ENCODE assay signal across 8 cellular contexts in the genomic region with DNA sequence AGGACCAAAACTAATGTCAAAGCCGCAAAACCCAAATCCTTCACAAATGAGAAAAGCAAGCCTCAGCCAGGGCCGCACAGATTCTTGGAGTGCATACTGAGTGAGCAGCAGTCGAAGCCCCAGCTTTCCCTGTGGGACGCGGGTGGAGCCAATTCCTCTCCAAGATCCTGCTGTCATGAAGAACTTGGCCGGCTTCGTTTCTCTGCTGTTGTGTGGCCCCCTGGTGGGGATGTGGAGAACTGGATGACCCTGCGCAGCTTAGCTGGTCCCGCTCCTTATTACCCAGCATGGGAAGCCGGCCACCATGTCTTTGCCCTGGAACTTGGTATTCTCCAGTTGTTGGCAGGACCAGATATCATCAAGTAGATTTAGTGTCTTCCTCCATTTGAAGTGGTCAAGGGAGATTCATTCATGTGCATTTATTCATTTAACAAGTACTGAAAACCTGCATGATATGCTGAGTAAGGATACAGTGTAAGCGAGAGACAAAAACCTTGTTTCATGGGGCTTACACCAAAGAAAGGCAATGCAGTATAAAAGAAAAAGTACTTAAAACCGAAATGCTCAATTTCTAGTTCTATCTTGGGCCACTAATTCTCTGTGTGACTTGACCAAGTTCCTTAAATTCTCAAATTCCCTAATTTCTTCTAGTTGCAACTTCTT. TPM values are rescaled to one million over a fixed set of nuclear protein-coding genes. Genes with fewer than 3 reads are reported as not detected.
DNase-seq lines count a peak whose midpoint lies in the region; ATAC-seq and TF ChIP-seq lines count a peak whose summit lies in the region.

No MANE protein-coding gene starts in this region.

- H3K27me3 Mint-ChIP-seq in T-helper 17 cell = no peaks in the 10 kb centered on the region

- no peaks in the 10 kb centered on the region for H3K79me2 ChIP-seq in DND-41 (ENCODE audit: insufficient read depth, low read length)

- in situ Hi-C loops in HAP-1 (cut with MboI; ENCODE audit: low sequenced_read_pairs) = loop anchor here (10.0 kb wide), 1 partner anchor 147 kb away; no protein-coding TSS in a partner anchor

- intact Hi-C loops in right cardiac atrium (cut with DNase I) = loop anchor here (2.0 to 10.0 kb wide), 4 partner anchors 134 to 149 kb away; no protein-coding TSS in a partner anchor
- intact Hi-C loops in sciatic nerve (cut with DNase I) = loop anchor here (5.0 kb wide), 1 partner anchor 149 kb away; no protein-coding TSS in a partner anchor

- H2AFZ ChIP-seq in DND-41 (ENCODE audit: low read depth, low read length) = no peak overlapping the region

- H3K27me3 ChIP-seq in DND-41 (ENCODE audit: insufficient read depth, low read length, poor library complexity) (no peaks in the 10 kb centered on the region), HAP-1 (ENCODE audit: low read depth) (peaks cover 3% of the 10 kb centered on the region; the same call in 1 of the 2 replicates), right cardiac atrium (ENCODE audit: control insufficient read depth, insufficient read depth) (no peaks in the 10 kb centered on the region)

- H3K27ac Mint-ChIP-seq in T-helper 17 cell = peak overlapping the region; percentile 27

- peaks cover 4% of the 10 kb centered on the region for H3K36me3 Mint-ChIP-seq in T-helper 17 cell (ENCODE audit: low read depth)

- H3K4me3 Mint-ChIP-seq in T-helper 17 cell = no peak overlapping the region

- peaks cover 3% of the 10 kb centered on the region for H3K4me1 Mint-ChIP-seq in T-helper 17 cell

- H3K36me3 ChIP-seq in DND-41 (ENCODE audit: insufficient read depth, low read length) (peaks cover 89% of the 10 kb centered on the region), HAP-1 (replicated peaks) (no peaks in the 10 kb centered on the region)

- H4K20me1 ChIP-seq in DND-41 (ENCODE audit: insufficient read depth, low read length) = 0 out of 2 replicates have a peak, but pooled peaks cover 5% of the 10 kb centered on the region

- H3K4me2 ChIP-seq in DND-41 (ENCODE audit: insufficient read depth, low read length) = no peak overlapping the region

- WGBS in right cardiac atrium = 16% methylated on average over 12 of the region's 12 CpGs

- no peak overlapping the region for H3K4me3 ChIP-seq in DND-41 (ENCODE audit: low read depth in 1 of 2, low read length in 2 of 2)
- no peak overlapping the region for H3K4me3 ChIP-seq in HAP-1
- no peak overlapping the region for H3K4me3 ChIP-seq in right cardiac atrium (ENCODE audit: low read length)

- H3K4me1 ChIP-seq in DND-41 (ENCODE audit: insufficient read depth, low read length) = peaks cover 16% of the 10 kb centered on the region
- no peaks in the 10 kb centered on the region for H3K4me1 ChIP-seq in HAP-1
- no peaks in the 10 kb centered on the region for H3K4me1 ChIP-seq in right cardiac atrium (ENCODE audit: control insufficient read depth, insufficient read depth, low read length)

- H3K9ac ChIP-seq in DND-41 (ENCODE audit: low read depth, low read length) = no peak overlapping the region

- ATAC-seq in DND-41 (ENCODE audit: insufficient read depth, low read depth) (peak; percentile 87), T-helper 17 cell (peak; percentile 87), right cardiac atrium (peak; percentile 93 to 96), sciatic nerve (peak; percentile 88), GM18861 (IDR thresholded peaks at IDR 0.05; ENCODE audit: unreplicated experiment) (no peak)

- TF ChIP-seq CTCF in DND-41 (IDR thresholded peaks at IDR 0.05; ENCODE audit: borderline replicate concordance, extremely low read depth, low read length, poor library complexity, severe bottlenecking) = peak; percentile 89

- DNase-seq in DND-41 (peak; percentile 79), HAP-1 (ENCODE audit: low spot score in 2 of 2) (peak; percentile 59 to 88), NCI-H128 (lab: John Stamatoyannopoulos, UW; ENCODE audit: unreplicated experiment) (peak; percentile 63), T-helper 17 cell (peak; percentile 48 to 64 (median 51)), amygdala (lab: John Stamatoyannopoulos, UW) (peak; percentile 7 to 92 (median 66)), right cardiac atrium (peak; percentile 89 to 96 (median 94)), sciatic nerve (ENCODE audit: low spot score) (peak; percentile 93)

- peak overlapping the region; percentile 67 for H3K27ac ChIP-seq in DND-41 (ENCODE audit: low read length)
- no peak overlapping the region for H3K27ac ChIP-seq in right cardiac atrium (ENCODE audit: low read length)

- H3K9me3 ChIP-seq in DND-41 (ENCODE audit: insufficient read depth, low read length, severe bottlenecking) (no peaks in the 10 kb centered on the region), HAP-1 (no peaks in the 10 kb centered on the region), T-helper 17 cell (ENCODE audit: control insufficient read depth, low read length, poor library complexity, severe bottlenecking) (no peaks in the 10 kb centered on the region), right cardiac atrium (ENCODE audit: control insufficient read depth, low read length) (no peaks in the 10 kb centered on the region)

RNA-seq across cellular contexts. Expression of a gene that starts 56.8 kb away (rescaled TPM):
- total RNA-seq in T-helper 17 cell = not detected
- under 1 TPM in 3 of 4 donors, not detected in 1; 0.14 to 0.29 (median 0.25) TPM for total RNA-seq in right cardiac atrium
- polyA plus RNA-seq in right cardiac atrium = not detected
- total RNA-seq in sciatic nerve = 1.9 TPM
